In genomic region chr18:40058811-40059570, GRCh38 we compare ENCODE assay signal across 17 cellular contexts.
"Had no signal": no experiment of that assay in that cellular context is flagged by ENCODE, and none has a peak within 500 bp of the region (broad histone marks: within the 10 kb centered on the region; RNA-seq: fewer than 3 reads in every experiment).

No MANE protein-coding gene starts in this region.

- ATAC-seq: activated naive CD4-positive, alpha-beta T cell treated with anti-CD3 and anti-CD28 coated beads, Interleukin-2, amount 50 U/mL, for 72 hours; gastrocnemius medialis; pancreas; right cardiac atrium had no signal

- H3K27me3 ChIP-seq: ascending aorta, esophagus muscularis mucosa, gastrocnemius medialis, pancreas, vagina had no signal

- H3K36me3 ChIP-seq: ascending aorta, esophagus muscularis mucosa, gastrocnemius medialis, pancreas, thoracic aorta, vagina had no signal

- H3K27ac ChIP-seq: ascending aorta, coronary artery, esophagus muscularis mucosa, gastrocnemius medialis, pancreas, skin epidermis, thoracic aorta, vagina had no signal

- H3K9me3 ChIP-seq: ascending aorta, esophagus muscularis mucosa, gastrocnemius medialis, pancreas, thoracic aorta, vagina had no signal

- H3K4me3 ChIP-seq: ascending aorta, coronary artery, esophagus muscularis mucosa, gastrocnemius medialis, pancreas, skin epidermis, thoracic aorta, vagina had no signal

- H3K4me1 ChIP-seq: ascending aorta, gastrocnemius medialis, pancreas, vagina had no signal

- DNase-seq: activated CD4-positive, alpha-beta T cell treated with anti-CD3 and anti-CD28 coated beads for 1 hour; activated T-cell treated with anti-CD3 and anti-CD28 coated beads, Interleukin-2, amount 50 U/mL, for 1 hour; central memory CD4-positive, alpha-beta T cell; gastrocnemius medialis; hypothalamus; pancreas; right cardiac atrium; stimulated activated CD4-positive, alpha-beta T cell treated with anti-CD3 and anti-CD28 coated beads, Interleukin-4, amount 100 ng/mL, for 1 hour; stimulated activated naive CD4-positive, alpha-beta T cell; T-helper 9 cell had no signal
